In genomic region chr11:19025799-19026406, GRCh38 we compare ENCODE assay signal across 15 cellular contexts. TPM values are rescaled to one million over a fixed set of nuclear protein-coding genes. Genes with fewer than 3 reads are reported as not detected.
DNase-seq lines count a peak whose midpoint lies in the region; FAIRE-seq and TF ChIP-seq lines count a peak whose summit lies in the region.
"Had no signal": no experiment of that assay in that cellular context is flagged by ENCODE, and none has a peak within 500 bp of the region (broad histone marks: within the 10 kb centered on the region; RNA-seq: fewer than 3 reads in every experiment).

No MANE protein-coding gene starts in this region.

- 0% methylated on average over 4 of the region's 4 CpGs for WGBS in mesenchymal stem cell

- H3K9ac ChIP-seq in endothelial cell of umbilical vein (replicated peaks; ENCODE audit: extremely low read depth, insufficient read depth, low read length) = no peak overlapping the region
- H3K9ac ChIP-seq in mesenchymal stem cell (ENCODE audit: low read length) = no peak overlapping the region

- peaks cover 5% of the 10 kb centered on the region for H3K4me1 ChIP-seq in endothelial cell of umbilical vein (ENCODE audit: control insufficient read depth, extremely low read depth, insufficient read depth, low read length)
- no peaks in the 10 kb centered on the region for H3K4me1 ChIP-seq in mesenchymal stem cell (ENCODE audit: control insufficient read depth, insufficient read depth, low read depth, low read length)
- H3K4me1 ChIP-seq: tibial nerve had no signal

- H4K20me1 ChIP-seq in endothelial cell of umbilical vein (replicated peaks; ENCODE audit: control insufficient read depth, extremely low read depth, insufficient read depth, low read length) = no peaks in the 10 kb centered on the region

- TF ChIP-seq POLR2A in endothelial cell of umbilical vein (IDR thresholded peaks at IDR 0.05; ENCODE audit: low read depth, low read length) (no peak), erythroblast (IDR thresholded peaks at IDR 0.05; ENCODE audit: low read length) (no peak)

- H2AFZ ChIP-seq in endothelial cell of umbilical vein (ENCODE audit: low read depth, low read length) (no peak overlapping the region), mesenchymal stem cell (ENCODE audit: low read depth, low read length) (no peak overlapping the region)

- POLR2A ChIA-PET in endothelial cell of umbilical vein (lab: Charles Lee) = no interaction called here

- no peaks in the 10 kb centered on the region for H3K79me2 ChIP-seq in endothelial cell of umbilical vein (ENCODE audit: control insufficient read depth, insufficient read depth, low read length)

- H3K27me3 ChIP-seq in endothelial cell of umbilical vein (ENCODE audit: control insufficient read depth in 2 of 2, insufficient read depth in 2 of 2, low read length in 2 of 2) = peaks cover 7 to 10% of the 10 kb centered on the region in 2 experiments
- peaks cover 4 to 44% of the 10 kb centered on the region in 2 experiments for H3K27me3 ChIP-seq in mesenchymal stem cell (ENCODE audit: control insufficient read depth in 1 of 2, insufficient read depth in 1 of 2, low read length in 2 of 2)
- H3K27me3 ChIP-seq: tibial nerve had no signal

- no peaks in the 10 kb centered on the region for H3K4me1 Mint-ChIP-seq in activated naive CD8-positive, alpha-beta T cell treated with anti-CD3 and anti-CD28 coated beads for 36 hours

- BruUV-seq in endothelial cell of umbilical vein (replicated peaks; lab: Mats Ljungman, UMichigan) = no TSS peak

- H4K8ac ChIP-seq in mesenchymal stem cell (ENCODE audit: low read length) = no peak overlapping the region

- H3K27ac ChIP-seq in endothelial cell of umbilical vein (ENCODE audit: insufficient read depth, low read depth, low read length) = no peak overlapping the region
- no peak overlapping the region for H3K27ac ChIP-seq in mesenchymal stem cell (ENCODE audit: low read length, poor library complexity, severe bottlenecking)
- H3K27ac ChIP-seq: foreskin keratinocyte, tibial nerve had no signal

- no peak overlapping the region for H3K18ac ChIP-seq in mesenchymal stem cell (ENCODE audit: low read depth in 1 of 2, low read length in 2 of 2)

- H3K14ac ChIP-seq in mesenchymal stem cell (ENCODE audit: low read length in 2 of 2) = no peak overlapping the region

- no peak overlapping the region for H3K4me2 ChIP-seq in endothelial cell of umbilical vein (ENCODE audit: insufficient read depth, low read length)
- no peak overlapping the region for H3K4me2 ChIP-seq in mesenchymal stem cell (ENCODE audit: low read length, poor library complexity, severe bottlenecking)

- H2BK15ac ChIP-seq in mesenchymal stem cell (ENCODE audit: low read depth, poor library complexity, severe bottlenecking) = no peak overlapping the region

- H3K9me3 ChIP-seq in endothelial cell of umbilical vein (replicated peaks; ENCODE audit: control insufficient read depth, insufficient read depth, low read length) (no peaks in the 10 kb centered on the region), mesenchymal stem cell (ENCODE audit: control insufficient read depth, low read length) (no peaks in the 10 kb centered on the region)
- H3K9me3 ChIP-seq: tibial nerve had no signal

- H3K4me3 ChIP-seq in endothelial cell of umbilical vein (replicated peaks in 1 of 3; ENCODE audit: insufficient read depth in 1 of 3, low read depth in 1 of 3, low read length in 3 of 3) (no peak overlapping the region), mesenchymal stem cell (ENCODE audit: insufficient read depth in 1 of 2, low read depth in 1 of 2, low read length in 2 of 2) (no peak overlapping the region)
- H3K4me3 ChIP-seq: tibial nerve had no signal

- H3K9me1 ChIP-seq in endothelial cell of umbilical vein (replicated peaks; ENCODE audit: control insufficient read depth, extremely low read depth, insufficient read depth, low read length) = no peaks in the 10 kb centered on the region

- FAIRE-seq in endothelial cell of umbilical vein (lab: Jason Lieb, UNC) = no peak

- H2BK120ac ChIP-seq in mesenchymal stem cell (ENCODE audit: low read depth, low read length) = no peak overlapping the region

- no peak overlapping the region for H3K23ac ChIP-seq in mesenchymal stem cell (ENCODE audit: low read length in 2 of 2)

- H3K79me1 ChIP-seq in mesenchymal stem cell (replicated peaks; ENCODE audit: low read length, poor library complexity, severe bottlenecking) = no peaks in the 10 kb centered on the region

- H3K27ac Mint-ChIP-seq in activated naive CD8-positive, alpha-beta T cell treated with anti-CD3 and anti-CD28 coated beads for 36 hours = no peak overlapping the region
- H3K27ac Mint-ChIP-seq: activated T-cell treated with anti-CD3 and anti-CD28 coated beads, Interleukin-2, amount 50 U/mL, for 72 hours had no signal

- TF ChIP-seq CTCF in endothelial cell of umbilical vein (IDR thresholded peaks at IDR 0.05; ENCODE audit: extremely low read depth in 1 of 2, insufficient read depth in 1 of 2, low read depth in 1 of 2, low read length in 2 of 2) = no peak

- peaks cover 49% of the 10 kb centered on the region for H3K27me3 Mint-ChIP-seq in activated naive CD8-positive, alpha-beta T cell treated with anti-CD3 and anti-CD28 coated beads for 36 hours

- dilution Hi-C loops in endothelial cell of umbilical vein (cut with MboI; ENCODE audit: extremely low pct_ligation_motif_present, low sequenced_read_pairs) = no loop called here

- H3K36me3 Mint-ChIP-seq in activated naive CD8-positive, alpha-beta T cell treated with anti-CD3 and anti-CD28 coated beads for 36 hours = no peaks in the 10 kb centered on the region

- H3K4me3 Mint-ChIP-seq in activated naive CD8-positive, alpha-beta T cell treated with anti-CD3 and anti-CD28 coated beads for 36 hours = no peak overlapping the region
- H3K4me3 Mint-ChIP-seq: activated T-cell treated with anti-CD3 and anti-CD28 coated beads, Interleukin-2, amount 50 U/mL, for 72 hours had no signal

- no peak overlapping the region for H2BK12ac ChIP-seq in mesenchymal stem cell (ENCODE audit: low read length in 2 of 2)

- H3K36me3 ChIP-seq in endothelial cell of umbilical vein (ENCODE audit: control insufficient read depth in 2 of 2, extremely low read depth in 1 of 2, insufficient read depth in 2 of 2, low read length in 2 of 2) = no peaks in the 10 kb centered on the region
- H3K36me3 ChIP-seq in mesenchymal stem cell (ENCODE audit: control insufficient read depth in 1 of 2, insufficient read depth in 2 of 2, low read depth in 1 of 2, low read length in 2 of 2) = no peaks in the 10 kb centered on the region
- H3K36me3 ChIP-seq: tibial nerve had no signal

- peak; percentile 38 for DNase-seq in DMS53 (lab: John Stamatoyannopoulos, UW)
- peak; percentile 41 for DNase-seq in OCI-M1 (lab: John Stamatoyannopoulos, UW)
- DNase-seq in endothelial cell of umbilical vein (ENCODE audit: low read depth, low spot score) = peak; percentile 67
- DNase-seq in mesenchymal stem cell = peak; percentile 12
- DNase-seq in activated CD4-positive, alpha-beta T cell treated with anti-CD3 and anti-CD28 coated beads for 4 hours = no peak
- DNase-seq in activated naive CD8-positive, alpha-beta T cell treated with anti-CD3 and anti-CD28 coated beads for 36 hours = no peak
- DNase-seq in activated CD4-positive, alpha-beta T cell treated with anti-CD3 and anti-CD28 coated beads, Interleukin-2, amount 50 U/mL, for 48 hours = no peak
- no peak for DNase-seq in erythroblast (lab: John Stamatoyannopoulos, UW)
- DNase-seq: activated T-cell treated with anti-CD3 and anti-CD28 coated beads, Interleukin-2, amount 50 U/mL, for 72 hours; NCI-H1092 treated with DMSO at 0.1 percent for 48 hours; NCI-H446; T-helper 2 cell had no signal

- CTCF ChIA-PET in endothelial cell of umbilical vein (lab: Charles Lee) = interaction anchor here (1.0 to 1.8 kb wide), 2 partner anchors 10 to 12 kb away, joined by 3 to 6 read pairs; no protein-coding TSS in a partner anchor

- H2BK5ac ChIP-seq in mesenchymal stem cell (ENCODE audit: low read depth, low read length, poor library complexity, severe bottlenecking) = no peak overlapping the region

- no peak overlapping the region for H4K91ac ChIP-seq in mesenchymal stem cell (ENCODE audit: low read length)

- no peak overlapping the region for H2AK5ac ChIP-seq in mesenchymal stem cell (ENCODE audit: low read length, severe bottlenecking)

- H3K9me3 Mint-ChIP-seq in activated naive CD8-positive, alpha-beta T cell treated with anti-CD3 and anti-CD28 coated beads for 36 hours = no peaks in the 10 kb centered on the region

- no peak overlapping the region for H3K4ac ChIP-seq in mesenchymal stem cell (ENCODE audit: low read depth in 1 of 2, low read length in 2 of 2)

- intact Hi-C loops in endothelial cell of umbilical vein (cut with micrococcal nuclease) = no loop called here

TF ChIP-seq in endothelial cell of umbilical vein, 7 proteins besides CTCF, POLR2A, EP300 and RAD21:
- TF ChIP-seq POLR2AphosphoS5 (IDR thresholded peaks at IDR 0.05; ENCODE audit: insufficient read depth, low read depth, low read length) (no peak), FOS (IDR thresholded peaks at IDR 0.05; ENCODE audit: borderline replicate concordance, insufficient read depth, low read length) (peak; percentile 56), GATA2 (IDR thresholded peaks at IDR 0.05; ENCODE audit: insufficient read depth, insufficient read length, low read depth, low read length) (peak; percentile 72), JUN (IDR thresholded peaks at IDR 0.05; ENCODE audit: borderline replicate concordance, insufficient read depth, insufficient read length, low read depth) (peak; percentile 17)

RNA-seq across cellular contexts. Expression of gene MRGPRX2, which starts 34.6 kb away (rescaled TPM):
- total RNA-seq in endothelial cell of umbilical vein = not detected in 2 replicates
- polyA plus RNA-seq in endothelial cell of umbilical vein = not detected in 2 replicates
- polyA plus RNA-seq in endothelial cell of umbilical vein (2011; cell fraction: cytosol; rRNA removed) = not detected in 2 replicates
- polyA plus RNA-seq in endothelial cell of umbilical vein (2011; cell fraction: nucleus; rRNA removed) = not detected in 2 replicates
- not detected in 2 replicates for polyA plus RNA-seq in endothelial cell of umbilical vein (2012)
- polyA minus RNA-seq in endothelial cell of umbilical vein = not detected in 2 replicates
- not detected for polyA minus RNA-seq in endothelial cell of umbilical vein (2011; cell fraction: cytosol; rRNA and poly(A)+ RNA removed)
- not detected in 2 replicates for polyA minus RNA-seq in endothelial cell of umbilical vein (2011; cell fraction: nucleus; rRNA and poly(A)+ RNA removed)
- polyA plus RNA-seq in mesenchymal stem cell (2013, experiment 1 of 2) = not detected
- not detected for polyA plus RNA-seq in mesenchymal stem cell (2013, experiment 2 of 2)
- under 1 TPM in 1 of 2 experiments, not detected in 1; 0.16 TPM for total RNA-seq in activated naive CD8-positive, alpha-beta T cell treated with anti-CD3 and anti-CD28 coated beads for 36 hours
- total RNA-seq: foreskin keratinocyte, tibial nerve had no signal
- polyA plus RNA-seq: BJ, foreskin keratinocyte had no signal

Comparison
In these comparisons a context has a peak if more than half of its experiments do, and no peak if none do; other contexts are left out.
1. DNase-seq: peak in DMS53 (single experiment), OCI-M1 (single experiment), endothelial cell of umbilical vein (single experiment) and mesenchymal stem cell (single experiment); none in activated CD4-positive, alpha-beta T cell treated with anti-CD3 and anti-CD28 coated beads for 4 hours (0 of 2), activated naive CD8-positive, alpha-beta T cell treated with anti-CD3 and anti-CD28 coated beads for 36 hours (single experiment), activated CD4-positive, alpha-beta T cell treated with anti-CD3 and anti-CD28 coated beads, Interleukin-2, amount 50 U/mL, for 48 hours (0 of 2) and erythroblast (0 of 2).